In the genomic region with DNA sequence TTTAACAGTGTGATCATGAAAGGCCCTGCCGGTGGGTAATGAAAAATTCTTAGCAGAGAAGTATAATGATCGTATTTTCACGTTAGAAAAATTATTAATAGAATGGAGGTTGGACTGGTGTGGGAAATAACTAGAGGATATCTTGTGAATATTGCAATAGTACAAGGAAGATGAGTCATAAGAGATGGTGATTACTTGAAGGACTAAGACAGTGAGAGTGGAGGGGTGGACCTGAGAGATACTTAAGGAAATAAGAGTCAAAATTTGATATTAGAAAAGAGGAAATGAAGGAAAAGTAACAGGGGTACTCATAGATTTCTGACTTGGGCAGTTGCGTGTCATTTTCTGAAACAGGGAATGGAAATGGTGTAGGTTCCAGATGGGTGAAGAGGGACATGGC, we compare ENCODE assay signal across 10 cellular contexts. TPM values are rescaled to one million over a fixed set of nuclear protein-coding genes. Genes with fewer than 3 reads are reported as not detected.
DNase-seq lines count a peak whose midpoint lies in the region; TF ChIP-seq lines count a peak whose summit lies in the region.
"Had no signal": no experiment of that assay in that cellular context is flagged by ENCODE, and none has a peak within 500 bp of the region (broad histone marks: within the 10 kb centered on the region; RNA-seq: fewer than 3 reads in every experiment).

No MANE protein-coding gene starts in this region.

- H4K20me1 ChIP-seq in GM23248 (ENCODE audit: insufficient read depth) (no peaks in the 10 kb centered on the region), OCI-LY1 (ENCODE audit: insufficient read depth, low read length) (no peaks in the 10 kb centered on the region)

- H3K4me1 ChIP-seq in GM23248 (ENCODE audit: insufficient read depth) (peaks cover 60% of the 10 kb centered on the region), OCI-LY1 (ENCODE audit: insufficient read depth, low read length, severe bottlenecking) (peaks cover 32% of the 10 kb centered on the region), prostate gland (replicated peaks) (no peaks in the 10 kb centered on the region)

- 70 to 74% methylated on average over 4 of the region's 4 CpGs for WGBS in GM23248 (ENCODE audit: low coverage in 1 of 2, low lambda C conversion rate in 2 of 2, missing lambda C conversion rate in 2 of 2), 2 experiments
- WGBS in prostate gland = 95% methylated on average over 4 of the region's 4 CpGs

- peaks cover 9% of the 10 kb centered on the region for H3K27me3 Mint-ChIP-seq in nephron progenitor cell (ENCODE audit: low read depth, poor library complexity)

- H3K27me3 ChIP-seq in GM23248 (replicated peaks; ENCODE audit: insufficient read depth) (no peaks in the 10 kb centered on the region), OCI-LY1 (ENCODE audit: insufficient read depth, low read length) (no peaks in the 10 kb centered on the region), prostate gland (replicated peaks; ENCODE audit: insufficient read depth) (no peaks in the 10 kb centered on the region)

- no peak overlapping the region for H3K27ac Mint-ChIP-seq in nephron progenitor cell

- peaks cover 30% of the 10 kb centered on the region for H3K4me1 Mint-ChIP-seq in nephron progenitor cell

- H3K9me2 ChIP-seq in GM23248 (ENCODE audit: insufficient read depth) (no peaks in the 10 kb centered on the region), OCI-LY1 (ENCODE audit: low read depth, low read length) (no peaks in the 10 kb centered on the region)

- no peak overlapping the region for H3K9ac ChIP-seq in GM23248
- no peak overlapping the region for H3K9ac ChIP-seq in OCI-LY1 (ENCODE audit: low read length)

- DNase-seq in GM23248 (peak; percentile 74), choroid plexus epithelial cell (ENCODE audit: low read depth) (peak; percentile 72), nephron progenitor cell (no peak), prostate gland (ENCODE audit: low spot score) (no peak), GM20000 (ENCODE audit: low spot score) (no peak), iPS-NIHi11 (ENCODE audit: low spot score) (no peak), AG20443 (ENCODE audit: low spot score) (no peak)
- DNase-seq: NCI-H82; stimulated activated CD4-positive, alpha-beta T cell treated with anti-CD3 and anti-CD28 coated beads, Interleukin-4, amount 100 ng/mL, for 24 hours had no signal

- no peaks in the 10 kb centered on the region for H3K9me3 Mint-ChIP-seq in nephron progenitor cell

- no peak overlapping the region for H3K4me3 ChIP-seq in GM23248
- no peak overlapping the region for H3K4me3 ChIP-seq in OCI-LY1 (ENCODE audit: low read depth, low read length, poor library complexity, severe bottlenecking)
- H3K4me3 ChIP-seq in choroid plexus epithelial cell (ENCODE audit: low read depth, low read length) = no peak overlapping the region
- no peak overlapping the region for H3K4me3 ChIP-seq in prostate gland

- TF ChIP-seq CTCF in OCI-LY1 (IDR thresholded peaks at IDR 0.05; ENCODE audit: low read length) = no peak
- TF ChIP-seq CTCF in choroid plexus epithelial cell (conservative IDR thresholded peaks at IDR 0.05; ENCODE audit: low read depth, low read length) = no peak
- TF ChIP-seq CTCF in nephron progenitor cell (IDR thresholded peaks at IDR 0.05) = no peak
- no peak for TF ChIP-seq CTCF in prostate gland (IDR thresholded peaks at IDR 0.05)
- TF ChIP-seq CTCF in GM20000 (IDR thresholded peaks at IDR 0.05; ENCODE audit: extremely low read depth, missing control alignments) = no peak

- peak overlapping the region; percentile 97 for H3K4me2 ChIP-seq in GM23248 (ENCODE audit: unreplicated experiment)
- 0 out of 2 replicates have a peak overlapping the region, but pooled peaks have one; percentile 68 for H3K4me2 ChIP-seq in OCI-LY1 (ENCODE audit: low read length)

- no peak for TF ChIP-seq POLR2A in prostate gland (IDR thresholded peaks at IDR 0.05)

- H3K79me2 ChIP-seq in GM23248 (ENCODE audit: insufficient read depth) (peaks cover 26% of the 10 kb centered on the region), OCI-LY1 (ENCODE audit: insufficient read depth, low read length) (peaks cover 22% of the 10 kb centered on the region)

- peak overlapping the region; percentile 98 for H3K4me3 Mint-ChIP-seq in nephron progenitor cell

- H3K36me3 ChIP-seq in GM23248 (ENCODE audit: low read depth) = no peaks in the 10 kb centered on the region
- H3K36me3 ChIP-seq in OCI-LY1 (ENCODE audit: insufficient read depth, low read length) = no peaks in the 10 kb centered on the region
- no peaks in the 10 kb centered on the region for H3K36me3 ChIP-seq in prostate gland

- in situ Hi-C loops in GM23248 (cut with MboI) = no loop called here

- H3K27ac ChIP-seq in GM23248 = peak overlapping the region; percentile 91
- no peak overlapping the region for H3K27ac ChIP-seq in OCI-LY1 (ENCODE audit: low read depth, low read length, poor library complexity, severe bottlenecking)
- no peak overlapping the region for H3K27ac ChIP-seq in prostate gland

- H3K9me3 ChIP-seq in GM23248 (ENCODE audit: low read depth) (no peaks in the 10 kb centered on the region), OCI-LY1 (ENCODE audit: low read length) (no peaks in the 10 kb centered on the region), prostate gland (no peaks in the 10 kb centered on the region)

- no peaks in the 10 kb centered on the region for H3K36me3 Mint-ChIP-seq in nephron progenitor cell (ENCODE audit: low read depth)

- H3F3A ChIP-seq in GM23248 (ENCODE audit: insufficient read depth) = peaks cover 59% of the 10 kb centered on the region
- H3F3A ChIP-seq in OCI-LY1 (ENCODE audit: insufficient read depth, low read length) = no peaks in the 10 kb centered on the region

- H2AFZ ChIP-seq in GM23248 = no peak overlapping the region
- H2AFZ ChIP-seq in OCI-LY1 (ENCODE audit: low read length) = no peak overlapping the region

- intact Hi-C loops in prostate gland (cut with DNase I) = loop anchor here (5.0 to 10.0 kb wide), 4 partner anchors 74 to 466 kb away; no protein-coding TSS in a partner anchor

RNA-seq across cellular contexts. Expression of a gene that starts 1.8 kb away (rescaled TPM):
- total RNA-seq in GM23248 (2014; rRNA removed; shearing (Covaris generic)) = 42.4 and 43.3 TPM in 2 replicates
- 19.9 and 26.0 TPM in 2 replicates for polyA plus RNA-seq in GM23248 (2016; fragmentation: Nextera tagmentation; extraction: Ambion mirVana)
- 10 to 100 TPM; 33.9 to 41.8 TPM for total RNA-seq in prostate gland

Comparison
In these comparisons a context has a peak if more than half of its experiments do, and no peak if none do; other contexts are left out.
1. DNase-seq: peak in GM23248 (single experiment) and choroid plexus epithelial cell (single experiment); none in nephron progenitor cell (single experiment), prostate gland (single experiment), GM20000 (single experiment), iPS-NIHi11 (single experiment) and AG20443 (single experiment).